In the genomic region with DNA sequence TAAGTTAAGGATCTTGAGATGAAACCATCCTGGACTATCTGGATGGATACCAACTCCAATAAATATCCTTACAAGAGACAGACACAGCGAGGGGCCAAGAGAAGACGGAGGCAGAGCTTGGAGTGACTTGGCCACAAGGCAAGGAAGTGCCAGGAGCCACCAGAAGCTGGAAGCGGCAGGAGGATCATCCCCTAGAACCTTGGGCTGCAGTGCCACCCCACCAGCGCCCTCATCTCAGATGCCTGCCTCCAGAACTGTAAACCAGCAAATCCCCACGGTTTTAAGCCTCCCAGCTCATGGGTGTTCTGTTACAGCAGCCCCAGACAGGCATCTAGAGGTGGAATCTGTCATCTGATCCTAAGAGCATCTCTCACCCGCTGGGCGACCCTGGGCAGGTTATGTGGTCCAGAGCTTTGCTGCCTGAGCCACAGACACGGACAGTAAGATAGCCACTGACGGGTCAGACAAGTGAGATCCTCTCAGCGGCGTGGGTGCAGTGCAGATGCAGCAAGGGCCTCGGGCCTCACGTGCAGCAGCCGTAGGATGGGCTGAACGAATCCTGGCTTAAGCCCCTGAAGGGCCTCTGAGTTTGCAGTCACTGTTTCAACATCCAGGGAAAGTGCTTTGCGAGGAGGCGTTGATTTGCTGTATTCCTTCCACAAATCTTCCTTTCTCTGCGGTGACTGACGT, we compare ENCODE assay signal across 19 cellular contexts. TPM values are rescaled to one million over a fixed set of nuclear protein-coding genes. Genes with fewer than 3 reads are reported as not detected.
A peak's percentile ranks its signal among the peaks of the same experiment; 100 is the strongest.
DNase-seq lines count a peak whose midpoint lies in the region; ATAC-seq and TF ChIP-seq lines count a peak whose summit lies in the region.
"Had no signal": no experiment of that assay in that cellular context is flagged by ENCODE, and none has a peak within 500 bp of the region (broad histone marks: within the 10 kb centered on the region; RNA-seq: fewer than 3 reads in every experiment).

No MANE protein-coding gene starts in this region.

- TF ChIP-seq CTCF in SK-N-SH (IDR thresholded peaks at IDR 0.05) (no peak), progenitor cell of endocrine pancreas (IDR thresholded peaks at IDR 0.05; ENCODE audit: unreplicated experiment) (no peak)

- no peaks in the 10 kb centered on the region for H3K9me3 Mint-ChIP-seq in effector memory CD8-positive, alpha-beta T cell
- H3K9me3 Mint-ChIP-seq in progenitor cell of endocrine pancreas (ENCODE audit: low read depth) = no peaks in the 10 kb centered on the region

- ATAC-seq in SK-N-SH treated with all-trans-retinoic acid at 6 μM for 48 hours = peak; percentile 63
- no peak for ATAC-seq in effector memory CD8-positive, alpha-beta T cell (replicated peaks)
- ATAC-seq in GM19395 (IDR thresholded peaks at IDR 0.05; ENCODE audit: unreplicated experiment) = no peak
- no peak for ATAC-seq in GM18907 (IDR thresholded peaks at IDR 0.05; ENCODE audit: unreplicated experiment)
- ATAC-seq: stimulated activated naive CD8-positive, alpha-beta T cell treated with anti-CD3 and anti-CD28 coated beads, Interleukin-15, Interleukin-2, amounts not matched to agents 100 U/mL and 50 U/mL, for 24 hours had no signal

- TF ChIP-seq EP300 in SK-N-SH (IDR thresholded peaks at IDR 0.05; ENCODE audit: borderline replicate concordance in 1 of 2, low read depth in 1 of 2, low read length in 1 of 2) = no peak

- no peak overlapping the region for H3K4me2 ChIP-seq in SK-N-SH
- H3K4me2 ChIP-seq: PC-9 had no signal

- H3K4me3 Mint-ChIP-seq in effector memory CD8-positive, alpha-beta T cell = no peak overlapping the region
- H3K4me3 Mint-ChIP-seq in progenitor cell of endocrine pancreas (ENCODE audit: low read depth) = no peak overlapping the region

- H3K9me3 ChIP-seq in SK-N-SH = no peaks in the 10 kb centered on the region
- H3K9me3 ChIP-seq: Caco-2 had no signal

- TF ChIP-seq RAD21 in SK-N-SH (IDR thresholded peaks at IDR 0.05; ENCODE audit: low read length) = no peak

- H3K4me1 Mint-ChIP-seq in effector memory CD8-positive, alpha-beta T cell (ENCODE audit: low read depth in 2 of 2) = peaks cover 33 to 35% of the 10 kb centered on the region in 2 donors
- no peaks in the 10 kb centered on the region for H3K4me1 Mint-ChIP-seq in progenitor cell of endocrine pancreas (ENCODE audit: low read depth)

- no peaks in the 10 kb centered on the region for H3K27me3 Mint-ChIP-seq in effector memory CD8-positive, alpha-beta T cell
- H3K27me3 Mint-ChIP-seq in progenitor cell of endocrine pancreas = peaks cover 2% of the 10 kb centered on the region

- H2AFZ ChIP-seq in SK-N-SH (ENCODE audit: low read depth) = no peak overlapping the region
- H2AFZ ChIP-seq: PC-9 had no signal

- peaks cover under 1 to 41% of the 10 kb centered on the region in 2 experiments; a peak in 2 of 4 replicates for H3K4me1 ChIP-seq in SK-N-SH (ENCODE audit: control insufficient read depth in 1 of 2, insufficient read depth in 2 of 2, low read depth in 1 of 2, low read length in 1 of 2)
- H3K4me1 ChIP-seq: Caco-2 had no signal

- no peaks in the 10 kb centered on the region for H3K36me3 ChIP-seq in SK-N-SH (replicated peaks in 1 of 2; ENCODE audit: control insufficient read depth in 1 of 2, insufficient read depth in 2 of 2, low read length in 1 of 2)

- intact Hi-C loops in posterior cingulate gyrus (cut with DNase I) = no loop called here

- peak overlapping the region; percentile 85 to 100 for H3K27ac Mint-ChIP-seq in effector memory CD8-positive, alpha-beta T cell
- H3K27ac Mint-ChIP-seq in progenitor cell of endocrine pancreas = no peak overlapping the region

- POLR2A ChIA-PET in SK-N-SH (lab: Yijun Ruan, JAX) = no interaction called here

- H4K20me1 ChIP-seq in SK-N-SH (ENCODE audit: insufficient read depth) = no peaks in the 10 kb centered on the region

- H3K9me2 ChIP-seq in SK-N-SH = no peaks in the 10 kb centered on the region

- DNase-seq in SK-N-SH (no peak), NCI-H128 (lab: John Stamatoyannopoulos, UW; ENCODE audit: unreplicated experiment) (peak; percentile 1), posterior cingulate gyrus (peak in 6 of 10 donors; percentile 6 to 85 (median 21)), progenitor cell of endocrine pancreas (ENCODE audit: low spot score, unreplicated experiment) (no peak)
- DNase-seq in effector memory CD8-positive, alpha-beta T cell = no peak
- DNase-seq: ACHN; activated CD4-positive, alpha-beta T cell treated with anti-CD3 and anti-CD28 coated beads, Interleukin-2, amount 50 U/mL, for 1 hour; amygdala; Karpas-422; NCI-H2081; PC-9; stimulated activated naive CD8-positive, alpha-beta T cell treated with anti-CD3 and anti-CD28 coated beads, Interleukin-15, Interleukin-2, amounts not matched to agents 100 U/mL and 50 U/mL, for 24 hours had no signal

- no peak overlapping the region for H3K4me3 ChIP-seq in SK-N-SH (ENCODE audit: low read depth in 2 of 2, low read length in 1 of 2)
- H3K4me3 ChIP-seq: lung, PC-9, skin epidermis had no signal

- no peaks in the 10 kb centered on the region for H3F3A ChIP-seq in SK-N-SH (replicated peaks; ENCODE audit: insufficient read depth)

- H3K27me3 ChIP-seq in SK-N-SH (ENCODE audit: insufficient read depth) = no peaks in the 10 kb centered on the region

- CTCF ChIA-PET in SK-N-SH (lab: Yijun Ruan, JAX) = interaction anchor here (1.2 kb wide), 1 partner anchor 15 kb away, joined by 3 read pairs; no protein-coding TSS in a partner anchor

- 37% methylated on average over 5 of the region's 19 CpGs for WGBS in SK-N-SH (ENCODE audit: low lambda C conversion rate)

- no peak overlapping the region for H3K9ac ChIP-seq in SK-N-SH

- no peaks in the 10 kb centered on the region for H3K79me2 ChIP-seq in SK-N-SH (ENCODE audit: insufficient read depth)

- H3K36me3 Mint-ChIP-seq in effector memory CD8-positive, alpha-beta T cell (ENCODE audit: insufficient read depth) = peaks cover 32% of the 10 kb centered on the region
- H3K36me3 Mint-ChIP-seq in progenitor cell of endocrine pancreas (ENCODE audit: insufficient read depth) = no peaks in the 10 kb centered on the region

- no peak overlapping the region for H3K27ac ChIP-seq in SK-N-SH (ENCODE audit: low read depth in 2 of 2, low read length in 1 of 2)
- H3K27ac ChIP-seq: HL-60, PC-9, skin epidermis had no signal

TF ChIP-seq in SK-N-SH treated with all-trans-retinoic acid at 6 μM for 48 hours, 23 proteins besides CTCF, POLR2A, EP300 and RAD21:
- no peak for TF ChIP-seq ESRRG (CRISPR knock-in tag; IDR thresholded peaks at IDR 0.05)
- TF ChIP-seq CSDC2 (CRISPR knock-in tag; IDR thresholded peaks at IDR 0.05) = no peak

TF ChIP-seq in SK-N-SH, 30 proteins besides CTCF, POLR2A, EP300 and RAD21 (continues in another document):
- TF ChIP-seq, protein P1, sequence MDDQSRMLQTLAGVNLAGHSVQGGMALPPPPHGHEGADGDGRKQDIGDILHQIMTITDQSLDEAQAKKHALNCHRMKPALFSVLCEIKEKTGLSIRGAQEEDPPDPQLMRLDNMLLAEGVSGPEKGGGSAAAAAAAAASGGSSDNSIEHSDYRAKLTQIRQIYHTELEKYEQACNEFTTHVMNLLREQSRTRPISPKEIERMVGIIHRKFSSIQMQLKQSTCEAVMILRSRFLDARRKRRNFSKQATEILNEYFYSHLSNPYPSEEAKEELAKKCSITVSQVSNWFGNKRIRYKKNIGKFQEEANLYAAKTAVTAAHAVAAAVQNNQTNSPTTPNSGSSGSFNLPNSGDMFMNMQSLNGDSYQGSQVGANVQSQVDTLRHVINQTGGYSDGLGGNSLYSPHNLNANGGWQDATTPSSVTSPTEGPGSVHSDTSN (IDR thresholded peaks at IDR 0.05) = no peak
- no peak for TF ChIP-seq EZH2phosphoT487 (IDR thresholded peaks at IDR 0.05; ENCODE audit: borderline replicate concordance, low read depth)
- TF ChIP-seq, protein P2, sequence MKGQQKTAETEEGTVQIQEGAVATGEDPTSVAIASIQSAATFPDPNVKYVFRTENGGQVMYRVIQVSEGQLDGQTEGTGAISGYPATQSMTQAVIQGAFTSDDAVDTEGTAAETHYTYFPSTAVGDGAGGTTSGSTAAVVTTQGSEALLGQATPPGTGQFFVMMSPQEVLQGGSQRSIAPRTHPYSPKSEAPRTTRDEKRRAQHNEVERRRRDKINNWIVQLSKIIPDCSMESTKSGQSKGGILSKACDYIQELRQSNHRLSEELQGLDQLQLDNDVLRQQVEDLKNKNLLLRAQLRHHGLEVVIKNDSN (IDR thresholded peaks at IDR 0.05; ENCODE audit: borderline replicate concordance, low read depth) = no peak
- TF ChIP-seq FOSL2 (IDR thresholded peaks at IDR 0.05; ENCODE audit: borderline replicate concordance, low read depth) = no peak
- TF ChIP-seq TEAD4 (IDR thresholded peaks at IDR 0.05; ENCODE audit: borderline replicate concordance, insufficient read depth) = no peak
- TF ChIP-seq NRF1 (IDR thresholded peaks at IDR 0.05; ENCODE audit: low read depth, low read length) = no peak
- TF ChIP-seq FOXM1 (IDR thresholded peaks at IDR 0.05; ENCODE audit: low read depth) = no peak
- no peak for TF ChIP-seq ELF1 (IDR thresholded peaks at IDR 0.05)
- TF ChIP-seq NFIC (IDR thresholded peaks at IDR 0.05; ENCODE audit: borderline replicate concordance) = no peak
- TF ChIP-seq, protein P3, sequence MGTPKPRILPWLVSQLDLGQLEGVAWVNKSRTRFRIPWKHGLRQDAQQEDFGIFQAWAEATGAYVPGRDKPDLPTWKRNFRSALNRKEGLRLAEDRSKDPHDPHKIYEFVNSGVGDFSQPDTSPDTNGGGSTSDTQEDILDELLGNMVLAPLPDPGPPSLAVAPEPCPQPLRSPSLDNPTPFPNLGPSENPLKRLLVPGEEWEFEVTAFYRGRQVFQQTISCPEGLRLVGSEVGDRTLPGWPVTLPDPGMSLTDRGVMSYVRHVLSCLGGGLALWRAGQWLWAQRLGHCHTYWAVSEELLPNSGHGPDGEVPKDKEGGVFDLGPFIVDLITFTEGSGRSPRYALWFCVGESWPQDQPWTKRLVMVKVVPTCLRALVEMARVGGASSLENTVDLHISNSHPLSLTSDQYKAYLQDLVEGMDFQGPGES (IDR thresholded peaks at IDR 0.05; ENCODE audit: low read depth, low read length) = no peak
- TF ChIP-seq YY1 (IDR thresholded peaks at IDR 0.05; ENCODE audit: low read depth) = no peak

RNA-seq across cellular contexts. Expression of a gene that starts 25.1 kb away (rescaled TPM):
- polyA plus RNA-seq in SK-N-SH (2012; rRNA removed) = 38.6 and 42.2 TPM in 2 replicates
- polyA plus RNA-seq in SK-N-SH (2012; cell fraction: cytosol; rRNA removed) = 17.3 and 28.2 TPM in 2 replicates
- 58.8 and 62.0 TPM in 2 replicates for polyA plus RNA-seq in SK-N-SH (2012; cell fraction: nucleus; rRNA removed)
- total RNA-seq in progenitor cell of endocrine pancreas = 103 and 121 TPM in 2 replicates

RNA-seq across cellular contexts. Expression of a gene that starts 45.1 kb away (rescaled TPM):
- 6.3 and 6.4 TPM in 2 replicates for polyA plus RNA-seq in SK-N-SH (2012; rRNA removed)
- 4.0 and 4.4 TPM in 2 replicates for polyA plus RNA-seq in SK-N-SH (2012; cell fraction: cytosol; rRNA removed)
- 15.3 and 15.8 TPM in 2 replicates for polyA plus RNA-seq in SK-N-SH (2012; cell fraction: nucleus; rRNA removed)
- 18.1 and 18.3 TPM in 2 replicates for total RNA-seq in progenitor cell of endocrine pancreas

RNA-seq across cellular contexts. Expression of a gene that starts 45.1 kb away (rescaled TPM):
- polyA plus RNA-seq in SK-N-SH (2012; rRNA removed) = 0.67 and 1.2 TPM in 2 replicates
- polyA plus RNA-seq in SK-N-SH (2012; cell fraction: cytosol; rRNA removed) = 0.31 and 0.38 TPM in 2 replicates
- 4.2 and 4.9 TPM in 2 replicates for polyA plus RNA-seq in SK-N-SH (2012; cell fraction: nucleus; rRNA removed)
- 5.0 and 5.9 TPM in 2 replicates for total RNA-seq in progenitor cell of endocrine pancreas

Comparison
In these comparisons a context has a peak if more than half of its experiments do, and no peak if none do; other contexts are left out.
1. DNase-seq: peak in NCI-H128 (single experiment) and posterior cingulate gyrus (6 of 10); none in SK-N-SH (single experiment), effector memory CD8-positive, alpha-beta T cell (0 of 3) and progenitor cell of endocrine pancreas (single experiment).